ENCODE assay signal across 8 cellular contexts in genomic region chr9:85743290-85744128, GRCh38. TPM values are rescaled to one million over a fixed set of nuclear protein-coding genes. Genes with fewer than 3 reads are reported as not detected.
DNase-seq lines count a peak whose midpoint lies in the region; ATAC-seq and TF ChIP-seq lines count a peak whose summit lies in the region.

No MANE protein-coding gene starts in this region.

- 63 to 64% methylated on average over 10 to 14 of the region's 14 CpGs for WGBS in endodermal cell (ENCODE audit: insufficient coverage in 1 of 2, insufficient read length in 1 of 2), 2 experiments

- 0 out of 2 replicates have a peak, but pooled peaks cover 4% of the 10 kb centered on the region for H4K20me1 ChIP-seq in PC-3 (ENCODE audit: low read length)

- H3K9me3 ChIP-seq in PC-3 (ENCODE audit: low read length) (no peaks in the 10 kb centered on the region), endodermal cell (ENCODE audit: control insufficient read depth, low read length) (no peaks in the 10 kb centered on the region)

- peak; percentile 15; the same call in 1 of the 2 replicates for ATAC-seq in PC-3

- H3K79me2 ChIP-seq in PC-3 (ENCODE audit: low read length): peaks cover 20% of the 10 kb centered on the region

- H3K9ac ChIP-seq in PC-3 (ENCODE audit: low read length) (no peak overlapping the region), endodermal cell (ENCODE audit: extremely low read depth, low read length, poor library complexity, severe bottlenecking) (no peak overlapping the region)

- no TSS peak for BruUV-seq in PC-3 (replicated peaks; lab: Mats Ljungman, UMichigan)

- peak overlapping the region; percentile 90 for H3K27ac Mint-ChIP-seq in activated naive CD4-positive, alpha-beta T cell treated with anti-CD3 and anti-CD28 coated beads, Interleukin-2, amount 10 ng/mL, durations not matched to agents 7 days and 5 days
- H3K27ac Mint-ChIP-seq in endodermal cell: no peak overlapping the region

- no peaks in the 10 kb centered on the region for H3F3A ChIP-seq in PC-3 (ENCODE audit: low read length, unreplicated experiment)

- H3K27me3 ChIP-seq in PC-3 (ENCODE audit: low read length) (no peaks in the 10 kb centered on the region), endodermal cell (ENCODE audit: control insufficient read depth, insufficient read depth, low read length, poor library complexity, severe bottlenecking) (no peaks in the 10 kb centered on the region)

- no peaks in the 10 kb centered on the region for H3K36me3 ChIP-seq in PC-3 (ENCODE audit: low read depth, low read length)
- H3K36me3 ChIP-seq in endodermal cell (ENCODE audit: control insufficient read depth, insufficient read depth, low read length): no peaks in the 10 kb centered on the region

- TF ChIP-seq CTCF in PC-3 (conservative IDR thresholded peaks at IDR 0.05; ENCODE audit: low read depth, low read length): no peak
- TF ChIP-seq CTCF in endodermal cell (conservative IDR thresholded peaks at IDR 0.05): no peak
- TF ChIP-seq CTCF in retinal pigment epithelial cell (conservative IDR thresholded peaks at IDR 0.05; ENCODE audit: low read depth, low read length): no peak

- no peak for DNase-seq in activated naive CD4-positive, alpha-beta T cell treated with anti-CD3 and anti-CD28 coated beads, Interleukin-2, amount 10 ng/mL, durations not matched to agents 7 days and 5 days
- DNase-seq in activated naive CD4-positive, alpha-beta T cell treated with Interleukin-2 at 50 U/mL for 16 hours: no peak
- peak; percentile 77 for DNase-seq in PC-3
- DNase-seq in endodermal cell: peak; percentile 72
- DNase-seq in retinal pigment epithelial cell (ENCODE audit: low read depth): peak; percentile 82
- DNase-seq in stimulated activated CD4-positive, alpha-beta T cell treated with anti-CD3 and anti-CD28 coated beads, Interleukin-4, amount 100 ng/mL, for 1 hour: no peak
- no peak for DNase-seq in UCSD-AML1 (lab: John Stamatoyannopoulos, UW; ENCODE audit: unreplicated experiment)
- no peak for DNase-seq in NCI-H446 (lab: John Stamatoyannopoulos, UW)

- H3K9me3 Mint-ChIP-seq in activated naive CD4-positive, alpha-beta T cell treated with anti-CD3 and anti-CD28 coated beads, Interleukin-2, amount 10 ng/mL, durations not matched to agents 7 days and 5 days: no peaks in the 10 kb centered on the region
- H3K9me3 Mint-ChIP-seq in endodermal cell: no peaks in the 10 kb centered on the region

- H3K9me2 ChIP-seq in PC-3 (replicated peaks; ENCODE audit: low read length): no peaks in the 10 kb centered on the region

- H3K4me3 ChIP-seq in PC-3 (ENCODE audit: low read length) (peak overlapping the region; percentile 80; the same call in 1 of the 2 replicates), endodermal cell (ENCODE audit: low read length) (no peak overlapping the region), retinal pigment epithelial cell (ENCODE audit: low read length) (peak overlapping the region; percentile 22)

- H3K27me3 Mint-ChIP-seq in activated naive CD4-positive, alpha-beta T cell treated with anti-CD3 and anti-CD28 coated beads, Interleukin-2, amount 10 ng/mL, durations not matched to agents 7 days and 5 days: peaks cover 19% of the 10 kb centered on the region
- peaks cover 3% of the 10 kb centered on the region for H3K27me3 Mint-ChIP-seq in endodermal cell (ENCODE audit: insufficient read depth)

- H3K4me2 ChIP-seq in PC-3 (ENCODE audit: low read length): peak overlapping the region; percentile 95

- CTCF ChIA-PET in activated naive CD4-positive, alpha-beta T cell treated with anti-CD3 and anti-CD28 coated beads, Interleukin-2, amount 10 ng/mL, durations not matched to agents 7 days and 5 days (lab: Charles Lee): no interaction called here
- CTCF ChIA-PET in PC-3 (lab: Charles Lee): interaction anchor here (1.0 kb wide), 1 partner anchor 45 kb away, joined by 3 read pairs; no protein-coding TSS in a partner anchor

- H3K4me1 ChIP-seq in PC-3 (ENCODE audit: insufficient read depth, low read length) (peaks cover 13% of the 10 kb centered on the region; the same call in 1 of the 2 replicates), endodermal cell (ENCODE audit: control insufficient read depth, insufficient read depth, low read length) (peaks cover 7% of the 10 kb centered on the region)

- peaks cover 40% of the 10 kb centered on the region for H3K4me1 Mint-ChIP-seq in activated naive CD4-positive, alpha-beta T cell treated with anti-CD3 and anti-CD28 coated beads, Interleukin-2, amount 10 ng/mL, durations not matched to agents 7 days and 5 days
- H3K4me1 Mint-ChIP-seq in endodermal cell: peaks cover 22% of the 10 kb centered on the region

- peak overlapping the region; percentile 57 for H3K4me3 Mint-ChIP-seq in activated naive CD4-positive, alpha-beta T cell treated with anti-CD3 and anti-CD28 coated beads, Interleukin-2, amount 10 ng/mL, durations not matched to agents 7 days and 5 days
- peak overlapping the region; percentile 25 for H3K4me3 Mint-ChIP-seq in endodermal cell

- peaks cover 2% of the 10 kb centered on the region for H3K36me3 Mint-ChIP-seq in activated naive CD4-positive, alpha-beta T cell treated with anti-CD3 and anti-CD28 coated beads, Interleukin-2, amount 10 ng/mL, durations not matched to agents 7 days and 5 days
- no peaks in the 10 kb centered on the region for H3K36me3 Mint-ChIP-seq in endodermal cell (ENCODE audit: low read depth)

- H2AFZ ChIP-seq in PC-3 (ENCODE audit: low read length): peak overlapping the region; percentile 25

- POLR2A ChIA-PET in PC-3 (lab: Charles Lee; ENCODE audit: unreplicated experiment): no interaction called here

- peak overlapping the region; percentile 23 for H3K27ac ChIP-seq in PC-3 (ENCODE audit: low read length)
- no peak overlapping the region for H3K27ac ChIP-seq in endodermal cell (ENCODE audit: low read depth, low read length)

- intact Hi-C loops in PC-3 (cut with micrococcal nuclease): loop anchor here (2.0 kb wide), 1 partner anchor 45 kb away; no protein-coding TSS in a partner anchor

RNA-seq across cellular contexts. Expression of gene AGTPBP1, which starts 1.8 kb away (rescaled TPM):
- total RNA-seq in PC-3 (2014; rRNA removed) (5.3 and 6.0 TPM in 2 replicates), endodermal cell (10 to 100 TPM; 45.7 to 54.9 TPM)
- 40.6 TPM for polyA plus RNA-seq in endodermal cell (2013, experiment 1 of 2)
- 38.7 TPM for polyA plus RNA-seq in endodermal cell (2013, experiment 2 of 2)

Comparison
In these comparisons a context has a peak if more than half of its experiments do, and no peak if none do; other contexts are left out.
1. DNase-seq: peak in PC-3 (single experiment), endodermal cell (single experiment) and retinal pigment epithelial cell (single experiment); none in activated naive CD4-positive, alpha-beta T cell treated with anti-CD3 and anti-CD28 coated beads, Interleukin-2, amount 10 ng/mL, durations not matched to agents 7 days and 5 days (single experiment), activated naive CD4-positive, alpha-beta T cell treated with Interleukin-2 at 50 U/mL for 16 hours (single experiment), stimulated activated CD4-positive, alpha-beta T cell treated with anti-CD3 and anti-CD28 coated beads, Interleukin-4, amount 100 ng/mL, for 1 hour (single experiment), UCSD-AML1 (single experiment) and NCI-H446 (0 of 2).